ENCODE assay signal across 27 cellular contexts in the genomic region with DNA sequence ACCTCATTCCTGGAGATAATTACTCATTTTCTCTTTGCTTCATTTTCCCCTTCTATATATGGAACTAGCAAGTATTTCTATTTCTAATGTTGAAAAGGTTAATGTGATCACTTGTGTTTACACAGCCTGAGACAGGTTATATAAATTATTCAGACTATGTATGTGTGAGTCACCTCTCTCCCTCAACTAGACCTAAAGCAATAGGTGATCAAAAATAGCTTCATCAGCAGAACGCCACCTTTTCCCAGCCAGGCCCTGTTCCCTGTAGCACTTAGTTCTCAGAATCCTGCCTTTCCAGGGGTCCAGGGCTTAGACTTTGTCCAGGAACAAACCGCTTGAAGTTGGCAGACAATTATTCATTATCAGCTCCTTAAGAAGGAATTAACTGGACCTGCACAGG.
DNase-seq lines count a peak whose midpoint lies in the region; ATAC-seq, FAIRE-seq and TF ChIP-seq lines count a peak whose summit lies in the region.
"Had no signal": no experiment of that assay in that cellular context is flagged by ENCODE, and none has a peak within 500 bp of the region (broad histone marks: within the 10 kb centered on the region; RNA-seq: fewer than 3 reads in every experiment).

No MANE protein-coding gene starts in this region.

- 0% methylated on average over 2 of the region's 2 CpGs for WGBS in K562 (ENCODE audit: insufficient coverage, low coverage, missing lambda C conversion rate)

- H3K4me1 ChIP-seq in K562 (replicated peaks in 1 of 2; ENCODE audit: control insufficient read depth in 2 of 2, insufficient read depth in 2 of 2, low read length in 2 of 2) (no peaks in the 10 kb centered on the region), kidney (ENCODE audit: control insufficient read depth in 1 of 2, insufficient read depth in 1 of 2, low read depth in 1 of 2, low read length in 2 of 2) (peaks cover 0 to 12% of the 10 kb centered on the region in 2 donors)
- H3K4me1 ChIP-seq: upper lobe of right lung had no signal

- no peaks in the 10 kb centered on the region for H3K9me3 Mint-ChIP-seq in stimulated activated naive CD8-positive, alpha-beta T cell treated with anti-CD3 and anti-CD28 coated beads, Interleukin-15, amount 100 ng/mL, for 72 hours
- no peaks in the 10 kb centered on the region for H3K9me3 Mint-ChIP-seq in type B pancreatic cell
- peaks cover 11% of the 10 kb centered on the region for H3K9me3 Mint-ChIP-seq in mesothelial cell of epicardium
- H3K9me3 Mint-ChIP-seq: activated CD4-positive, alpha-beta memory T cell treated with anti-CD3 and anti-CD28 coated beads for 36 hours; CD4-positive, alpha-beta T cell had no signal

- POLR2A ChIA-PET in K562 (lab: Yijun Ruan, JAX), result interaction anchor here (0.5 kb wide), 1 partner anchor 561 kb away, joined by 3 read pairs; no protein-coding TSS in a partner anchor

- no peak overlapping the region for H2AFZ ChIP-seq in K562 (ENCODE audit: low read depth, low read length)

- FAIRE-seq in K562 (lab: Jason Lieb, UNC), result no peak
- FAIRE-seq in kidney (lab: Jason Lieb, UNC), result no peak
- FAIRE-seq: GM19239 had no signal

- H3K4me3 Mint-ChIP-seq in stimulated activated naive CD8-positive, alpha-beta T cell treated with anti-CD3 and anti-CD28 coated beads, Interleukin-15, amount 100 ng/mL, for 72 hours, result no peak overlapping the region
- H3K4me3 Mint-ChIP-seq in type B pancreatic cell (no peak overlapping the region), mesothelial cell of epicardium (no peak overlapping the region)
- H3K4me3 Mint-ChIP-seq: activated CD4-positive, alpha-beta memory T cell treated with anti-CD3 and anti-CD28 coated beads for 36 hours; CD4-positive, alpha-beta T cell had no signal

- H3K4me1 Mint-ChIP-seq in stimulated activated naive CD8-positive, alpha-beta T cell treated with anti-CD3 and anti-CD28 coated beads, Interleukin-15, amount 100 ng/mL, for 72 hours, result peaks cover 42% of the 10 kb centered on the region
- H3K4me1 Mint-ChIP-seq in type B pancreatic cell (ENCODE audit: unreplicated experiment) (peaks cover 13% of the 10 kb centered on the region), mesothelial cell of epicardium (peaks cover 7% of the 10 kb centered on the region)

- peaks cover 7 to 28% of the 10 kb centered on the region in 2 experiments; a peak in 3 of 5 replicates for H3K27me3 ChIP-seq in K562 (ENCODE audit: control insufficient read depth in 2 of 2, insufficient read depth in 2 of 2, low read length in 2 of 2)
- H3K27me3 ChIP-seq: upper lobe of right lung had no signal

- TF ChIP-seq RAD21 in K562 (CRISPR knock-in tag; conservative IDR thresholded peaks at IDR 0.05 in 1 of 2, IDR thresholded peaks at IDR 0.05 in 1 of 2), result no peak

- in situ Hi-C loops in K562 (cut with MboI), result no loop called here

- TF ChIP-seq CTCF in K562 (IDR thresholded peaks at IDR 0.05 in 2 of 3, conservative IDR thresholded peaks at IDR 0.05 in 1 of 3; ENCODE audit: insufficient read depth in 2 of 3, low read depth in 1 of 3, low read length in 3 of 3), result no peak
- no peak for TF ChIP-seq CTCF in kidney (IDR thresholded peaks at IDR 0.05; ENCODE audit: borderline replicate concordance, extremely low read depth, insufficient read depth)
- TF ChIP-seq CTCF in type B pancreatic cell (conservative IDR thresholded peaks at IDR 0.05), result no peak
- TF ChIP-seq CTCF in mesothelial cell of epicardium (IDR thresholded peaks at IDR 0.05; ENCODE audit: unreplicated experiment), result no peak

- H3K36me3 Mint-ChIP-seq in type B pancreatic cell (no peaks in the 10 kb centered on the region), mesothelial cell of epicardium (no peaks in the 10 kb centered on the region)
- H3K36me3 Mint-ChIP-seq: activated CD4-positive, alpha-beta memory T cell treated with anti-CD3 and anti-CD28 coated beads for 36 hours had no signal

- no peak for DNase-seq in stimulated activated naive CD8-positive, alpha-beta T cell treated with anti-CD3 and anti-CD28 coated beads, Interleukin-15, Interleukin-2, amounts not matched to agents 100 U/mL and 50 U/mL, for 24 hours
- no peak for DNase-seq in stimulated activated naive CD8-positive, alpha-beta T cell treated with anti-CD3 and anti-CD28 coated beads, Interleukin-15, amount 100 ng/mL, for 72 hours
- DNase-seq in K562 (ENCODE audit: extremely low read depth in 1 of 4, low spot score in 3 of 4) (no peak), kidney (no peak), type B pancreatic cell (ENCODE audit: extremely low spot score, unreplicated experiment) (no peak), mesothelial cell of epicardium (ENCODE audit: low spot score in 2 of 2, unreplicated experiment in 2 of 2) (no peak)
- DNase-seq: activated CD4-positive, alpha-beta memory T cell treated with anti-CD3 and anti-CD28 coated beads for 36 hours; activated CD8-positive, alpha-beta memory T cell treated with anti-CD3 and anti-CD28 coated beads, Interleukin-2, amount 50 U/mL, for 48 hours; activated naive CD4-positive, alpha-beta T cell treated with Interleukin-2 at 50 U/mL for 16 hours; aorta; CD4-positive, alpha-beta T cell; central memory CD4-positive, alpha-beta T cell; dermis blood vessel endothelial cell; EL; left ventricle myocardium inferior; NCI-H1105 treated with DMSO at 0.1 percent for 48 hours; NCI-H2029 treated with DMSO at 0.1 percent for 48 hours; NCI-H345; NCI-H748 treated with DMSO at 0.1 percent for 48 hours; SHP77; substantia nigra; upper lobe of right lung had no signal

- no peak overlapping the region for H3K27ac ChIP-seq in K562 (ENCODE audit: extremely low read depth, low read depth, low read length)
- H3K27ac ChIP-seq in kidney (ENCODE audit: low read depth in 2 of 2, low read length in 2 of 2), result peak overlapping the region; percentile 41 to 43
- H3K27ac ChIP-seq: left ventricle myocardium inferior, upper lobe of right lung, VCaP had no signal

- H3K27ac Mint-ChIP-seq in stimulated activated naive CD8-positive, alpha-beta T cell treated with anti-CD3 and anti-CD28 coated beads, Interleukin-15, amount 100 ng/mL, for 72 hours, result no peak overlapping the region
- H3K27ac Mint-ChIP-seq in type B pancreatic cell (peak overlapping the region; percentile 14), mesothelial cell of epicardium (no peak overlapping the region)
- H3K27ac Mint-ChIP-seq: activated CD4-positive, alpha-beta memory T cell treated with anti-CD3 and anti-CD28 coated beads for 36 hours; CD4-positive, alpha-beta T cell had no signal

- no peak overlapping the region for H3K4me2 ChIP-seq in K562 (ENCODE audit: insufficient read depth, low read length)

- H4K20me1 ChIP-seq in K562 (replicated peaks; ENCODE audit: control insufficient read depth, insufficient read depth, low read length), result no peaks in the 10 kb centered on the region

- H3K9me1 ChIP-seq in K562 (ENCODE audit: control insufficient read depth, insufficient read depth, low read length), result no peaks in the 10 kb centered on the region

- H3K79me2 ChIP-seq in K562 (ENCODE audit: control insufficient read depth, insufficient read depth, low read length), result no peaks in the 10 kb centered on the region

- no TSS peak for BruUV-seq in K562 (replicated peaks; lab: Mats Ljungman, UMichigan)

- TF ChIP-seq EP300 in K562 (IDR thresholded peaks at IDR 0.05; ENCODE audit: low read length), result no peak

- H3K4me3 ChIP-seq in K562, result no peak overlapping the region
- no peak overlapping the region for H3K4me3 ChIP-seq in kidney (ENCODE audit: low read length in 2 of 2)
- H3K4me3 ChIP-seq: left ventricle myocardium inferior, upper lobe of right lung had no signal

- H3K27me3 Mint-ChIP-seq in stimulated activated naive CD8-positive, alpha-beta T cell treated with anti-CD3 and anti-CD28 coated beads, Interleukin-15, amount 100 ng/mL, for 72 hours, result peaks cover 17% of the 10 kb centered on the region
- H3K27me3 Mint-ChIP-seq in type B pancreatic cell (peaks cover 19% of the 10 kb centered on the region), mesothelial cell of epicardium (ENCODE audit: low read depth) (peaks cover 26% of the 10 kb centered on the region)

- peak; percentile 78 for ATAC-seq in stimulated activated naive CD8-positive, alpha-beta T cell treated with anti-CD3 and anti-CD28 coated beads, Interleukin-15, Interleukin-2, amounts not matched to agents 100 U/mL and 50 U/mL, for 24 hours
- ATAC-seq in stimulated activated naive CD8-positive, alpha-beta T cell treated with anti-CD3 and anti-CD28 coated beads, Interleukin-15, amount 100 ng/mL, for 72 hours, result no peak
- ATAC-seq in K562 (no peak), GM18907 (IDR thresholded peaks at IDR 0.05; ENCODE audit: unreplicated experiment) (no peak), GM21367 (IDR thresholded peaks at IDR 0.05; ENCODE audit: unreplicated experiment) (no peak)
- ATAC-seq: HCT116, upper lobe of right lung had no signal

- intact Hi-C loops in K562 (cut with micrococcal nuclease), result no loop called here
- intact Hi-C loops in kidney (cut with DNase I), result no loop called here

- H3K36me3 ChIP-seq in K562 (ENCODE audit: control insufficient read depth, insufficient read depth, low read length) (no peaks in the 10 kb centered on the region), kidney (ENCODE audit: control insufficient read depth in 1 of 2, insufficient read depth in 2 of 2, low read length in 2 of 2) (no peaks in the 10 kb centered on the region)
- H3K36me3 ChIP-seq: left ventricle myocardium inferior, upper lobe of right lung had no signal

- CTCF ChIA-PET in K562 (lab: Yijun Ruan, JAX; ENCODE audit: low intra/inter-chr PET ratio), result no interaction called here

- no peak overlapping the region for H3K9ac ChIP-seq in K562 (ENCODE audit: insufficient read depth in 1 of 2, low read depth in 2 of 2, low read length in 2 of 2)
- H3K9ac ChIP-seq in kidney (ENCODE audit: low read length in 2 of 2), result no peak overlapping the region

- no peak for TF ChIP-seq POLR2A in K562 (conservative IDR thresholded peaks at IDR 0.05)

- no peaks in the 10 kb centered on the region for H3K9me3 ChIP-seq in K562 (replicated peaks; ENCODE audit: control insufficient read depth, insufficient read depth, low read depth, low read length)
- no peaks in the 10 kb centered on the region for H3K9me3 ChIP-seq in kidney (ENCODE audit: control insufficient read depth in 1 of 2, low read length in 2 of 2)
- H3K9me3 ChIP-seq: left ventricle myocardium inferior, upper lobe of right lung had no signal

TF ChIP-seq in K562, 482 proteins besides CTCF, POLR2A, EP300 and RAD21 (continues in another document):
- TF ChIP-seq ZNF316 (IDR thresholded peaks at IDR 0.05), result peak; percentile 59
